ENCODE assay signal across 20 cellular contexts in genomic region chr5:169128679-169129078, GRCh38.
"Had no signal": no experiment of that assay in that cellular context is flagged by ENCODE, and none has a peak within 500 bp of the region (broad histone marks: within the 10 kb centered on the region; RNA-seq: fewer than 3 reads in every experiment).

No MANE protein-coding gene starts in this region.

- DNase-seq: KBM-7, MV-4-11, NCI-H1048, NCI-H1105 treated with DMSO at 0.1 percent for 48 hours, NCI-H1417 treated with DMSO at 0.1 percent for 48 hours, NCI-H146, NCI-H1694 treated with DMSO at 0.1 percent for 48 hours, NCI-H1930, NCI-H2081, NCI-H2171, NCI-H226, NCI-H446 treated with DMSO at 0.1 percent for 48 hours, NCI-H510A treated with DMSO at 0.1 percent for 48 hours, NCI-H526, NCI-H748 treated with DMSO at 0.1 percent for 48 hours, RPMI8226, SHP77 treated with DMSO at 0.1 percent for 48 hours, SJCRH30 had no signal

- H3K27me3 ChIP-seq: SJCRH30 had no signal

- H3K27ac ChIP-seq: SJCRH30, SK-N-MC had no signal

- H3K9me3 ChIP-seq: SJCRH30 had no signal

- H3K4me1 ChIP-seq: SJCRH30 had no signal

- H3K4me3 ChIP-seq: SJCRH30, SK-N-MC had no signal

- ATAC-seq: HepG2 had no signal
